In genomic region chr3:59809750-59810444, GRCh38 we compare ENCODE assay signal across 9 cellular contexts.
DNase-seq lines count a peak whose midpoint lies in the region; ATAC-seq and TF ChIP-seq lines count a peak whose summit lies in the region.
"Had no signal": no experiment of that assay in that cellular context is flagged by ENCODE, and none has a peak within 500 bp of the region (broad histone marks: within the 10 kb centered on the region; RNA-seq: fewer than 3 reads in every experiment).

No MANE protein-coding gene starts in this region.

- no peaks in the 10 kb centered on the region for H3K27me3 ChIP-seq in neural cell (ENCODE audit: insufficient read depth, low read depth, low read length)

- ATAC-seq in GM19035 (IDR thresholded peaks at IDR 0.05; ENCODE audit: unreplicated experiment) = no peak

- H3K4me2 ChIP-seq in neural cell (ENCODE audit: low read length) = no peak overlapping the region

- no peaks in the 10 kb centered on the region for H4K20me1 ChIP-seq in neural cell (ENCODE audit: insufficient read depth)

- TF ChIP-seq RAD21 in neural cell (conservative IDR thresholded peaks at IDR 0.05) = peak; percentile 83

- no peaks in the 10 kb centered on the region for H3K36me3 ChIP-seq in neural cell (ENCODE audit: insufficient read depth, low read length)

- H3K9ac ChIP-seq in neural cell (ENCODE audit: low read length) = peak overlapping the region; percentile 39

- no peaks in the 10 kb centered on the region for H3K9me3 ChIP-seq in neural cell (ENCODE audit: low read length)

- H3K27ac ChIP-seq in neural cell (ENCODE audit: low read length) = no peak overlapping the region

- DNase-seq in EH (ENCODE audit: low read depth) = peak; percentile 45
- peak; percentile 52 to 63 for DNase-seq in cardiac fibroblast (ENCODE audit: low read depth in 2 of 2)
- DNase-seq in SIG-M5 (lab: John Stamatoyannopoulos, UW) = no peak
- DNase-seq in activated T-cell treated with anti-CD3 and anti-CD28 coated beads for 4 hours = no peak
- DNase-seq in stimulated activated CD4-positive, alpha-beta T cell treated with anti-CD3 and anti-CD28 coated beads, Interleukin-4, amount 100 ng/mL, for 4 hours = no peak
- DNase-seq: T-cell had no signal

- H3K79me2 ChIP-seq in neural cell (replicated peaks; ENCODE audit: insufficient read depth, low read length) = no peaks in the 10 kb centered on the region

- H3F3A ChIP-seq in neural cell (ENCODE audit: insufficient read depth, low read length, poor library complexity, severe bottlenecking) = no peaks in the 10 kb centered on the region

- peak overlapping the region; percentile 40 for H2AFZ ChIP-seq in neural cell (ENCODE audit: low read depth, low read length)

- TF ChIP-seq CTCF in LNCAP (IDR thresholded peaks at IDR 0.05) (peak; percentile 57; the same call in 1 of the 2 replicates), cardiac fibroblast (IDR thresholded peaks at IDR 0.05; ENCODE audit: low read depth, low read length) (peak; percentile 28), neural cell (IDR thresholded peaks at IDR 0.05; ENCODE audit: poor library complexity, severe bottlenecking) (peak; percentile 81)

- no peak overlapping the region for H3K4me3 ChIP-seq in cardiac fibroblast (replicated peaks in 1 of 2; ENCODE audit: low read depth in 2 of 2, low read length in 2 of 2)
- H3K4me3 ChIP-seq in neural cell (ENCODE audit: low read length) = no peak overlapping the region

- H3K9me2 ChIP-seq in neural cell (ENCODE audit: insufficient read depth, low read length) = no peaks in the 10 kb centered on the region

- no peak for TF ChIP-seq EP300 in neural cell (conservative IDR thresholded peaks at IDR 0.05; ENCODE audit: poor library complexity, severe bottlenecking)

TF ChIP-seq in neural cell, 6 proteins besides CTCF, POLR2A, EP300 and RAD21:
- TF ChIP-seq SMC3 (conservative IDR thresholded peaks at IDR 0.05; ENCODE audit: poor library complexity) (peak; percentile 90), EZH2 (IDR thresholded peaks at IDR 0.05; ENCODE audit: borderline replicate concordance, insufficient read depth, low read length, poor library complexity, severe bottlenecking) (no peak)

Comparison
In these comparisons a context has a peak if more than half of its experiments do, and no peak if none do; other contexts are left out.
1. DNase-seq: peak in EH (single experiment) and cardiac fibroblast (2 of 2); none in SIG-M5 (single experiment), activated T-cell treated with anti-CD3 and anti-CD28 coated beads for 4 hours (single experiment) and stimulated activated CD4-positive, alpha-beta T cell treated with anti-CD3 and anti-CD28 coated beads, Interleukin-4, amount 100 ng/mL, for 4 hours (0 of 2).
2. CTCF ChIP-seq: peak in every context shown above with its lines; median percentile 81 in neural cell; 57 in LNCAP; 28 in cardiac fibroblast.